ENCODE assay signal across 32 cellular contexts in the genomic region with DNA sequence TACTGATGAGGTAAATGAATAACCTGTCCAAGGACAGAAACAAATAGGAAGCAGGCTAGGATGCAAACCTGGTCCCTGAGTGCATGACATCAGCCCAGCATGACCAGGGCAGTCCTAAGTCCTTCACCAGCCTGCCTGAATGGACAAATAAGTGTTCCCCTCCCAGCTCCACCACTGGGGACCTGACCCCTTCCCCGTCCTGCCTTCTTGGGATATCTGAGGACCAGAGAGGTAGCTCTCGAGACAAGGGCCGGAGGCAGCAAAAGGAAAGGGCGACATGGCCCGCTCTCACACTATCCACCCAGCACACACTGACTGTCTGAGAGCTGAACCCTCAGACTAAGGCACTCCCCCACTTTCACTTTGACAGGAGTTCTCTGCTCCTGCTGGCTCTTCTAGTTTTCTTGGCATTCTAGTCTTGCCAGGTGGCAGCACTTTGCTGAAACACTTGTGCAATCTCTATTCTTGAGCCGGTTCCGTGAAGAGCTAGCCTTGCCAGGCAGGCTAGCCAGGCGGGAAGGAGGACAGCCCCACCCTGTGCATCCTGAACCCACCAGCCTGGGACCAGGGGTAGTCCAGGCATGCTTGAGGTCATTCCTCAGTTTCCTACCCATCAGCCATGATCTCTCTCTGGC.
DNase-seq lines count a peak whose midpoint lies in the region; ATAC-seq and TF ChIP-seq lines count a peak whose summit lies in the region.
"Had no signal": no experiment of that assay in that cellular context is flagged by ENCODE, and none has a peak within 500 bp of the region (broad histone marks: within the 10 kb centered on the region; RNA-seq: fewer than 3 reads in every experiment).

No MANE protein-coding gene starts in this region.

- H3K9me3 Mint-ChIP-seq in Calu3 (ENCODE audit: low read depth, unreplicated experiment) (no peaks in the 10 kb centered on the region), endodermal cell (no peaks in the 10 kb centered on the region)
- H3K9me3 Mint-ChIP-seq: activated CD4-positive, alpha-beta memory T cell treated with anti-CD3 and anti-CD28 coated beads, Interleukin-2, amount 10 ng/mL, durations not matched to agents 7 days and 5 days; activated naive CD4-positive, alpha-beta T cell treated with anti-CD3 and anti-CD28 coated beads for 36 hours; GM23338; mesothelial cell of epicardium; T-helper 2 cell treated with Interferon-gamma antibody and Interleukin-4, amounts not matched to agents 5 μg/mL and 100 μg/mL, for 36 hours had no signal

- CTCF ChIA-PET in Calu3 (lab: Charles Lee): interaction anchor here (0.6 to 1.1 kb wide), 4 partner anchors 9 to 137 kb away, joined by 3 read pairs; no protein-coding TSS in a partner anchor

- no peak for TF ChIP-seq EP300 in Ishikawa (IDR thresholded peaks at IDR 0.05; ENCODE audit: borderline replicate concordance)

- H3K27ac ChIP-seq in endodermal cell (ENCODE audit: low read depth, low read length): no peak overlapping the region
- H3K27ac ChIP-seq: left ventricle myocardium inferior, spleen, tibial nerve had no signal

- H3K36me3 Mint-ChIP-seq in Calu3 (ENCODE audit: insufficient read depth, unreplicated experiment): no peaks in the 10 kb centered on the region
- H3K36me3 Mint-ChIP-seq in endodermal cell (ENCODE audit: low read depth): no peaks in the 10 kb centered on the region
- H3K36me3 Mint-ChIP-seq: brain, mesothelial cell of epicardium, naive B cell had no signal

- H3K36me3 ChIP-seq in endodermal cell (ENCODE audit: control insufficient read depth, insufficient read depth, low read length): no peaks in the 10 kb centered on the region
- H3K36me3 ChIP-seq: left ventricle myocardium inferior, spleen, tibial nerve had no signal

- BruUV-seq in Calu3 (replicated peaks; lab: Mats Ljungman, UMichigan): no TSS peak

- H3K4me3 ChIP-seq in endodermal cell (ENCODE audit: low read length): no peak overlapping the region
- H3K4me3 ChIP-seq: GM23338, left ventricle myocardium inferior, spleen, tibial nerve had no signal

- peaks cover 4% of the 10 kb centered on the region for H3K9me3 ChIP-seq in endodermal cell (ENCODE audit: control insufficient read depth, low read length)

- H3K27ac Mint-ChIP-seq in Calu3 (ENCODE audit: unreplicated experiment): no peak overlapping the region
- no peak overlapping the region for H3K27ac Mint-ChIP-seq in endodermal cell
- H3K27ac Mint-ChIP-seq: activated CD4-positive, alpha-beta memory T cell treated with anti-CD3 and anti-CD28 coated beads, Interleukin-2, amount 10 ng/mL, durations not matched to agents 7 days and 5 days; activated naive CD4-positive, alpha-beta T cell treated with anti-CD3 and anti-CD28 coated beads for 36 hours; GM23338; HFFc6; mesothelial cell of epicardium; T-helper 2 cell treated with Interferon-gamma antibody and Interleukin-4, amounts not matched to agents 5 μg/mL and 100 μg/mL, for 36 hours had no signal

- DNase-seq in Calu3: peak; percentile 18
- peak; percentile 39 for DNase-seq in endodermal cell
- DNase-seq in mesenteric fat pad (ENCODE audit: low spot score): peak; percentile 55
- DNase-seq in stimulated activated CD4-positive, alpha-beta T cell treated with anti-CD3 and anti-CD28 coated beads, Interleukin-15, amount 100 ng/mL, for 24 hours: no peak
- DNase-seq: activated CD4-positive, alpha-beta memory T cell treated with anti-CD3 and anti-CD28 coated beads, Interleukin-2, amount 10 ng/mL, durations not matched to agents 7 days and 5 days; activated CD8-positive, alpha-beta memory T cell treated with anti-CD3 and anti-CD28 coated beads, Interleukin-2, amount 50 U/mL, for 4 hours; activated naive CD4-positive, alpha-beta T cell treated with anti-CD3 and anti-CD28 coated beads for 36 hours; GF-D8; HFFc6; hypothalamus; KBM-7; left ventricle myocardium inferior; naive B cell; NCI-H1417; NCI-H2081 treated with DMSO at 0.1 percent for 48 hours; NCI-H2227 treated with DMSO at 0.1 percent for 48 hours; NCI-H526; NK-92 treated with Interleukin-12 subunit alpha and Interleukin-12 subunit beta, amount 100 ng/mL, for 24 hours; posterior cingulate gyrus; right cardiac atrium; SHP77 treated with DMSO at 0.1 percent for 48 hours; spleen; stimulated activated CD8-positive, alpha-beta memory T cell treated with anti-CD3 and anti-CD28 coated beads, Interleukin-4, amount 100 ng/mL, for 48 hours had no signal

- peaks cover 23% of the 10 kb centered on the region for H3K27me3 ChIP-seq in endodermal cell (ENCODE audit: control insufficient read depth, insufficient read depth, low read length, poor library complexity, severe bottlenecking)
- H3K27me3 ChIP-seq: spleen, tibial nerve had no signal

- intact Hi-C loops in Calu3 (cut with micrococcal nuclease; ENCODE audit: unreplicated experiment): loop anchor here (10.0 kb wide), 1 partner anchor 115 kb away; no protein-coding TSS in a partner anchor

- WGBS in endodermal cell (ENCODE audit: insufficient coverage in 1 of 2, insufficient read length in 1 of 2), 2 experiments: 93 to 100% methylated on average over 1 to 8 of the region's 8 CpGs

- ATAC-seq in GM21529 (IDR thresholded peaks at IDR 0.05; ENCODE audit: unreplicated experiment) (no peak), HG03460 (IDR thresholded peaks at IDR 0.05; ENCODE audit: unreplicated experiment) (no peak), HG02588 (IDR thresholded peaks at IDR 0.05; ENCODE audit: unreplicated experiment) (no peak)
- ATAC-seq: GM23338, right cardiac atrium had no signal

- TF ChIP-seq CTCF in Calu3 (IDR thresholded peaks at IDR 0.05; ENCODE audit: unreplicated experiment) (no peak), endodermal cell (conservative IDR thresholded peaks at IDR 0.05) (no peak)

- H3K4me1 Mint-ChIP-seq in Calu3 (ENCODE audit: low read depth, unreplicated experiment) (peaks cover 8% of the 10 kb centered on the region), endodermal cell (peaks cover 23% of the 10 kb centered on the region)
- H3K4me1 Mint-ChIP-seq: activated CD4-positive, alpha-beta memory T cell treated with anti-CD3 and anti-CD28 coated beads, Interleukin-2, amount 10 ng/mL, durations not matched to agents 7 days and 5 days had no signal

- no peak overlapping the region for H3K9ac ChIP-seq in endodermal cell (ENCODE audit: extremely low read depth, low read length, poor library complexity, severe bottlenecking)

- TF ChIP-seq RAD21 in Ishikawa (IDR thresholded peaks at IDR 0.05; ENCODE audit: low read depth): no peak

- H3K27me3 Mint-ChIP-seq in Calu3 (ENCODE audit: unreplicated experiment) (no peaks in the 10 kb centered on the region), endodermal cell (ENCODE audit: insufficient read depth) (peaks cover 4% of the 10 kb centered on the region)

- no peak overlapping the region for H3K4me3 Mint-ChIP-seq in Calu3 (ENCODE audit: low read depth, unreplicated experiment)
- no peak overlapping the region for H3K4me3 Mint-ChIP-seq in endodermal cell
- H3K4me3 Mint-ChIP-seq: activated CD4-positive, alpha-beta memory T cell treated with anti-CD3 and anti-CD28 coated beads, Interleukin-2, amount 10 ng/mL, durations not matched to agents 7 days and 5 days; activated naive CD4-positive, alpha-beta T cell treated with anti-CD3 and anti-CD28 coated beads for 36 hours; brain; GM23338; HFFc6; mesothelial cell of epicardium; naive B cell; T-helper 2 cell treated with Interferon-gamma antibody and Interleukin-4, amounts not matched to agents 5 μg/mL and 100 μg/mL, for 36 hours had no signal

- peaks cover under 1% of the 10 kb centered on the region for H3K4me1 ChIP-seq in endodermal cell (ENCODE audit: control insufficient read depth, insufficient read depth, low read length)

TF ChIP-seq in Ishikawa, 13 proteins besides CTCF, POLR2A, EP300 and RAD21:
- TF ChIP-seq FOXM1 (IDR thresholded peaks at IDR 0.05; ENCODE audit: borderline replicate concordance, low read depth): no peak
- peak; percentile 5; the same call in 1 of the 2 replicates for TF ChIP-seq CEBPB (IDR thresholded peaks at IDR 0.05)
- no peak for TF ChIP-seq YY1 (IDR thresholded peaks at IDR 0.05; ENCODE audit: low read depth)
- TF ChIP-seq EGR1 (IDR thresholded peaks at IDR 0.05): no peak
